ENCODE assay signal across 9 cellular contexts in genomic region chr3:11288021-11288491, GRCh38. TPM values are rescaled to one million over a fixed set of nuclear protein-coding genes. Genes with fewer than 3 reads are reported as not detected.
A peak's percentile ranks its signal among the peaks of the same experiment; 100 is the strongest.
DNase-seq lines count a peak whose midpoint lies in the region; ATAC-seq, FAIRE-seq and TF ChIP-seq lines count a peak whose summit lies in the region.
"Had no signal": no experiment of that assay in that cellular context is flagged by ENCODE, and none has a peak within 500 bp of the region (broad histone marks: within the 10 kb centered on the region; RNA-seq: fewer than 3 reads in every experiment).

No MANE protein-coding gene starts in this region.

- FAIRE-seq in bronchial epithelial cell (lab: Jason Lieb, UNC) = no peak

- no peaks in the 10 kb centered on the region for H3K36me3 ChIP-seq in bronchial epithelial cell (ENCODE audit: control insufficient read depth, insufficient read depth, low read length)
- peaks cover 14% of the 10 kb centered on the region for H3K36me3 ChIP-seq in neutrophil

- H3K4me3 ChIP-seq in bronchial epithelial cell (ENCODE audit: low read depth, low read length) (no peak overlapping the region), neutrophil (ENCODE audit: low read depth in 1 of 2, low read length in 1 of 2) (peak overlapping the region; percentile 13 to 14)

- TF ChIP-seq CTCF in bronchial epithelial cell (IDR thresholded peaks at IDR 0.05; ENCODE audit: insufficient read depth, low read length, severe bottlenecking) (no peak), neutrophil (IDR thresholded peaks at IDR 0.05) (no peak)

- no peaks in the 10 kb centered on the region for H3K27me3 ChIP-seq in bronchial epithelial cell (ENCODE audit: control insufficient read depth, insufficient read depth, low read length)
- H3K27me3 ChIP-seq in neutrophil = no peaks in the 10 kb centered on the region

- peak; percentile 67 for DNase-seq in CD1c-positive myeloid dendritic cell (ENCODE audit: extremely low spot score)
- peak; percentile 65 for DNase-seq in M059J (ENCODE audit: low read depth)
- DNase-seq in bronchial epithelial cell (ENCODE audit: low read depth) = peak; percentile 39
- no peak for DNase-seq in NCI-H82 treated with DMSO at 0.1 percent for 48 hours (lab: John Stamatoyannopoulos, UW; ENCODE audit: unreplicated experiment)
- DNase-seq in foreskin melanocyte = no peak
- DNase-seq in NCI-H187 treated with DMSO at 0.1 percent for 48 hours (lab: John Stamatoyannopoulos, UW) = no peak
- DNase-seq: NCI-H510A treated with DMSO at 0.1 percent for 48 hours had no signal

- no peaks in the 10 kb centered on the region for H3K9me3 ChIP-seq in neutrophil

- peak overlapping the region; percentile 90 for H3K27ac ChIP-seq in neutrophil

- no peak for ATAC-seq in HG03521 (IDR thresholded peaks at IDR 0.05; ENCODE audit: unreplicated experiment)

- peaks cover 71% of the 10 kb centered on the region in 2 experiments for H3K4me1 ChIP-seq in neutrophil (ENCODE audit: control insufficient read depth in 1 of 2, insufficient read depth in 1 of 2, low read depth in 1 of 2, low read length in 1 of 2)

RNA-seq across cellular contexts. Expression of gene ATG7, which starts 15.9 kb away (rescaled TPM):
- total RNA-seq in M059J (2014; rRNA removed; shearing (Covaris generic)) = 36.8 and 68.7 TPM in 2 replicates
- 53.4 and 54.5 TPM in 2 replicates for total RNA-seq in bronchial epithelial cell

Comparison
In these comparisons a context has a peak if more than half of its experiments do, and no peak if none do; other contexts are left out.
1. DNase-seq: peak in CD1c-positive myeloid dendritic cell (single experiment), M059J (single experiment) and bronchial epithelial cell (single experiment); none in NCI-H82 treated with DMSO at 0.1 percent for 48 hours (single experiment), foreskin melanocyte (single experiment) and NCI-H187 treated with DMSO at 0.1 percent for 48 hours (single experiment).